ENCODE assay signal across 1 cellular context in genomic region chr22:47012589-47013365, GRCh38.
TF ChIP-seq lines count a peak whose summit lies in the region.

No MANE protein-coding gene starts in this region.

TF ChIP-seq in H1, 55 proteins besides CTCF, POLR2A, EP300 and RAD21 (continued from another document):
- TF ChIP-seq EZH2 (IDR thresholded peaks at IDR 0.05; ENCODE audit: low read depth, low read length, severe bottlenecking) (no peak), HDAC6 (IDR thresholded peaks at IDR 0.05; ENCODE audit: low read depth, low read length) (no peak), JUND (IDR thresholded peaks at IDR 0.05; ENCODE audit: low read length) (no peak), TCF12 (IDR thresholded peaks at IDR 0.05; ENCODE audit: low read depth, low read length) (no peak), CHD7 (IDR thresholded peaks at IDR 0.05; ENCODE audit: insufficient replicate concordance, low read length) (no peak), SIN3A (conservative IDR thresholded peaks at IDR 0.05 in 1 of 2, IDR thresholded peaks at IDR 0.05 in 1 of 2; ENCODE audit: low read depth in 1 of 2, low read length in 2 of 2) (no peak), HDAC2 (IDR thresholded peaks at IDR 0.05; ENCODE audit: borderline replicate concordance in 1 of 2, low read depth in 2 of 2, low read length in 2 of 2) (no peak), SIX5 (IDR thresholded peaks at IDR 0.05; ENCODE audit: low read depth, low read length) (no peak), KDM4A (IDR thresholded peaks at IDR 0.05; ENCODE audit: low read depth, low read length, severe bottlenecking) (no peak)
